19 cellular contexts compared by ENCODE assay signal in the genomic region with DNA sequence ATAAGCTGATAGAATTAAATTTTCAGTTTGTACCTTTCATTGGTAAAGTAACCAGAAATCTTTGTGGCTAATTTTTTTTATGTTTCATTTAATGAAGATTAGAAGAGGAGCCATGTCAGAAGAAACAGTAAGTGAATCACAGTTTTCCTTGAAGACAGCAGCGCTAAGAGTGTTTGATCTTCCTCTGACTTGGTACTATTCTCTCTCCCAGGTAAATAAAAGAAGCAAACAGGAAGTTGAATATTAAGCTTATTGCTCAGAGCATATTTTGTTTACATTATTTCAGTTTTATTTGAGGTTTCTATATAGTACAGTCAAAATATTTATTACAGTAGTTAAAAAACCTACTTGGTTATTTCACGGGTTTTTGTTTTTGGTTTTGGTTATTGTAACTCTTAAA.
"Had no signal": no experiment of that assay in that cellular context is flagged by ENCODE, and none has a peak within 500 bp of the region (broad histone marks: within the 10 kb centered on the region; RNA-seq: fewer than 3 reads in every experiment).

No MANE protein-coding gene starts in this region.

- H3K27ac ChIP-seq: coronary artery, parathyroid adenoma, upper lobe of right lung had no signal

- H3K9me3 ChIP-seq: upper lobe of right lung had no signal

- H3K4me3 ChIP-seq: coronary artery, lung, upper lobe of right lung had no signal

- H3K27ac Mint-ChIP-seq: activated CD4-positive, alpha-beta memory T cell treated with anti-CD3 and anti-CD28 coated beads, Interleukin-2, amount 10 ng/mL, durations not matched to agents 7 days and 5 days; activated T-helper 17 cell treated with anti-CD3 and anti-CD28 coated beads, Interleukin-2, amount 50 U/mL, for 72 hours had no signal

- H3K27me3 ChIP-seq: upper lobe of right lung had no signal

- ATAC-seq: activated T-helper 17 cell treated with anti-CD3 and anti-CD28 coated beads, Interleukin-2, amount 50 U/mL, for 72 hours; left lobe of liver; right cardiac atrium; stimulated activated naive CD8-positive, alpha-beta T cell treated with anti-CD3 and anti-CD28 coated beads, Interleukin-15, Interleukin-2, amounts not matched to agents 100 U/mL and 50 U/mL, for 24 hours; upper lobe of right lung had no signal

- H3K4me1 ChIP-seq: parathyroid adenoma had no signal

- H3K4me3 Mint-ChIP-seq: activated CD4-positive, alpha-beta memory T cell treated with anti-CD3 and anti-CD28 coated beads, Interleukin-2, amount 10 ng/mL, durations not matched to agents 7 days and 5 days; activated T-helper 17 cell treated with anti-CD3 and anti-CD28 coated beads, Interleukin-2, amount 50 U/mL, for 72 hours had no signal

- H3K27me3 Mint-ChIP-seq: activated CD4-positive, alpha-beta memory T cell treated with anti-CD3 and anti-CD28 coated beads, Interleukin-2, amount 10 ng/mL, durations not matched to agents 7 days and 5 days; activated T-helper 17 cell treated with anti-CD3 and anti-CD28 coated beads, Interleukin-2, amount 50 U/mL, for 72 hours; naive B cell had no signal

- DNase-seq: activated CD4-positive, alpha-beta memory T cell treated with anti-CD3 and anti-CD28 coated beads, Interleukin-2, amount 10 ng/mL, durations not matched to agents 7 days and 5 days; activated CD4-positive, alpha-beta T cell treated with anti-CD3 and anti-CD28 coated beads for 4 hours; activated CD4-positive, CD25-positive, alpha-beta regulatory T cell; amygdala; cerebellar nuclear complex; foreskin fibroblast; naive B cell; nucleus accumbens; right cardiac atrium; stimulated activated CD4-positive, alpha-beta T cell treated with anti-CD3 and anti-CD28 coated beads, Interleukin-12 subunit alpha, Interleukin-12 subunit beta, amount 100 ng/mL, for 4 hours; stimulated activated CD4-positive, alpha-beta T cell treated with anti-CD3 and anti-CD28 coated beads, Interleukin-4, amount 100 ng/mL, for 4 hours; stimulated activated naive CD8-positive, alpha-beta T cell treated with anti-CD3 and anti-CD28 coated beads, Interleukin-15, Interleukin-2, amounts not matched to agents 100 U/mL and 50 U/mL, for 24 hours; T1000; upper lobe of right lung had no signal
